3 cellular contexts compared by ENCODE assay signal in genomic region chr11:119369035-119369925, GRCh38.
TF ChIP-seq lines count a peak whose summit lies in the region.

No MANE protein-coding gene starts in this region.

TF ChIP-seq in HEK293, 187 proteins besides CTCF, POLR2A, EP300 and RAD21 (continues in another document):
- TF ChIP-seq ZNF24 (tag by site-specific recombination; IDR thresholded peaks at IDR 0.05) (no peak), EGR2 (tag by site-specific recombination; IDR thresholded peaks at IDR 0.05; ENCODE audit: low read depth) (peak; percentile 55), PRDM4 (tag by site-specific recombination; IDR thresholded peaks at IDR 0.05) (no peak), PBX3 (CRISPR knock-in tag; IDR thresholded peaks at IDR 0.05) (no peak), ZNF426 (tag by site-specific recombination; IDR thresholded peaks at IDR 0.05) (no peak), ZNF155 (tag by site-specific recombination; IDR thresholded peaks at IDR 0.05) (no peak), ZNF26 (tag by site-specific recombination; IDR thresholded peaks at IDR 0.05) (no peak), INSM2 (tag by site-specific recombination; IDR thresholded peaks at IDR 0.05) (no peak), ZNF341 (tag by site-specific recombination; IDR thresholded peaks at IDR 0.05; ENCODE audit: low read depth) (no peak), ZFP41 (tag by site-specific recombination; IDR thresholded peaks at IDR 0.05; ENCODE audit: borderline replicate concordance) (no peak)

TF ChIP-seq in SK-N-SH treated with all-trans-retinoic acid at 6 μM for 48 hours, 23 proteins besides CTCF, POLR2A, EP300 and RAD21:
- TF ChIP-seq CSRNP3 (CRISPR knock-in tag; IDR thresholded peaks at IDR 0.05) = no peak
- peak; percentile 70 for TF ChIP-seq TCF4 (CRISPR knock-in tag; IDR thresholded peaks at IDR 0.05; ENCODE audit: borderline replicate concordance)
- no peak for TF ChIP-seq TOX (CRISPR knock-in tag; IDR thresholded peaks at IDR 0.05; ENCODE audit: borderline replicate concordance)

TF ChIP-seq in GM23338, 12 proteins besides CTCF, POLR2A, EP300 and RAD21:
- TF ChIP-seq ZNF114 (CRISPR knock-in tag; IDR thresholded peaks at IDR 0.05) = no peak
- no peak for TF ChIP-seq POLR2AphosphoS5 (IDR thresholded peaks at IDR 0.05; ENCODE audit: low read depth)
- TF ChIP-seq NANOG (IDR thresholded peaks at IDR 0.05; ENCODE audit: borderline replicate concordance) = no peak
- no peak for TF ChIP-seq CREB1 (CRISPR knock-in tag; IDR thresholded peaks at IDR 0.05; ENCODE audit: low read depth)
- no peak for TF ChIP-seq EZH2phosphoT487 (IDR thresholded peaks at IDR 0.05; ENCODE audit: unreplicated experiment)
- no peak for TF ChIP-seq EZH2 (IDR thresholded peaks at IDR 0.05; ENCODE audit: low read depth, unreplicated experiment)
- no peak for TF ChIP-seq REST (IDR thresholded peaks at IDR 0.05; ENCODE audit: unreplicated experiment)
- TF ChIP-seq STAT1 (IDR thresholded peaks at IDR 0.05; ENCODE audit: unreplicated experiment) = no peak
- no peak for TF ChIP-seq ETS1 (IDR thresholded peaks at IDR 0.05)
- no peak for TF ChIP-seq ZNF462 (CRISPR knock-in tag; IDR thresholded peaks at IDR 0.05)
- no peak for TF ChIP-seq JUNB (IDR thresholded peaks at IDR 0.05; ENCODE audit: unreplicated experiment)
- no peak for TF ChIP-seq ZNF331 (CRISPR knock-in tag; IDR thresholded peaks at IDR 0.05; ENCODE audit: low read depth)
